In genomic region chr1:112515311-112516009, GRCh38 we compare ENCODE assay signal across 13 cellular contexts. TPM values are rescaled to one million over a fixed set of nuclear protein-coding genes. Genes with fewer than 3 reads are reported as not detected.
DNase-seq lines count a peak whose midpoint lies in the region; ATAC-seq and TF ChIP-seq lines count a peak whose summit lies in the region.
"Had no signal": no experiment of that assay in that cellular context is flagged by ENCODE, and none has a peak within 500 bp of the region (broad histone marks: within the 10 kb centered on the region; RNA-seq: fewer than 3 reads in every experiment).

No MANE protein-coding gene starts in this region.

- TF ChIP-seq POLR2A in upper lobe of left lung (IDR thresholded peaks at IDR 0.05), result no peak

- no peak overlapping the region for H3K27ac Mint-ChIP-seq in type B pancreatic cell
- H3K27ac Mint-ChIP-seq: stimulated activated naive CD8-positive, alpha-beta T cell treated with anti-CD3 and anti-CD28 coated beads, Interleukin-15, Interleukin-2, amounts not matched to agents 100 ng/mL and 50 ng/mL, for 24 hours had no signal

- H3K27ac ChIP-seq in upper lobe of left lung, result peak overlapping the region in 1 of 4 donors; percentile 30

- H3K27me3 Mint-ChIP-seq in type B pancreatic cell, result peaks cover 39% of the 10 kb centered on the region

- 56 to 66% methylated on average over 2 of the region's 2 CpGs for WGBS in upper lobe of left lung, 2 donors

- no peaks in the 10 kb centered on the region for H3K27me3 ChIP-seq in upper lobe of left lung

- DNase-seq in DMS53 treated with DMSO at 0.1 percent for 48 hours (lab: John Stamatoyannopoulos, UW; ENCODE audit: unreplicated experiment) (peak; percentile 27), NCI-H226 (peak; percentile 68), ecto neural progenitor cell (ENCODE audit: low spot score) (peak; percentile 89), lung microvascular endothelial cell (ENCODE audit: low read depth in 2 of 2) (peak; percentile 45 to 50), type B pancreatic cell (ENCODE audit: extremely low spot score, unreplicated experiment) (no peak), NCI-H2227 treated with DMSO at 0.1 percent for 48 hours (lab: John Stamatoyannopoulos, UW) (no peak), upper lobe of left lung (no peak)
- DNase-seq: activated naive CD4-positive, alpha-beta T cell treated with Interleukin-2 at 50 U/mL for 16 hours; COR-L47; NCI-H446; stimulated activated CD4-positive, alpha-beta T cell treated with anti-CD3 and anti-CD28 coated beads, Interleukin-2, amount 100 ng/mL, for 48 hours had no signal

- H3K4me3 ChIP-seq in upper lobe of left lung, result no peak overlapping the region

- peaks cover 0 to 27% (median 4%) of the 10 kb centered on the region in 4 donors for H3K4me1 ChIP-seq in upper lobe of left lung

- H3K9me3 Mint-ChIP-seq in type B pancreatic cell, result no peaks in the 10 kb centered on the region
- H3K9me3 Mint-ChIP-seq: stimulated activated naive CD8-positive, alpha-beta T cell treated with anti-CD3 and anti-CD28 coated beads, Interleukin-15, Interleukin-2, amounts not matched to agents 100 ng/mL and 50 ng/mL, for 24 hours had no signal

- no peak for TF ChIP-seq EP300 in upper lobe of left lung (IDR thresholded peaks at IDR 0.05)

- peaks cover 10% of the 10 kb centered on the region for H3K36me3 Mint-ChIP-seq in type B pancreatic cell

- H3K4me3 Mint-ChIP-seq in type B pancreatic cell, result no peak overlapping the region
- H3K4me3 Mint-ChIP-seq: stimulated activated naive CD8-positive, alpha-beta T cell treated with anti-CD3 and anti-CD28 coated beads, Interleukin-15, Interleukin-2, amounts not matched to agents 100 ng/mL and 50 ng/mL, for 24 hours had no signal

- H3K9me3 ChIP-seq in upper lobe of left lung, result no peaks in the 10 kb centered on the region

- ATAC-seq in upper lobe of left lung (ENCODE audit: low FRiP score in 2 of 2) (no peak), GM18870 (IDR thresholded peaks at IDR 0.05; ENCODE audit: unreplicated experiment) (no peak)

- TF ChIP-seq CTCF in type B pancreatic cell (conservative IDR thresholded peaks at IDR 0.05) (no peak), upper lobe of left lung (IDR thresholded peaks at IDR 0.05) (no peak)

- H3K36me3 ChIP-seq in upper lobe of left lung, result peaks cover 0 to 17% (median 0%) of the 10 kb centered on the region in 4 donors

- H3K4me1 Mint-ChIP-seq in type B pancreatic cell (ENCODE audit: unreplicated experiment), result peaks cover 21% of the 10 kb centered on the region

RNA-seq across cellular contexts. Expression of gene WNT2B, which starts 6.7 kb away (rescaled TPM):
- total RNA-seq in lung microvascular endothelial cell, result 0.44 and 0.79 TPM in 2 replicates
- 2.7 and 41.0 TPM in 2 replicates for total RNA-seq in type B pancreatic cell (ENCODE audit: low replicate concordance)
- 10 to 100 TPM in 3 of 6 donors, 1 to 10 TPM in 3; 4.5 to 19.9 (median 9.5) TPM for total RNA-seq in upper lobe of left lung

Comparison
In these comparisons a context has a peak if more than half of its experiments do, and no peak if none do; other contexts are left out.
1. DNase-seq: peak in DMS53 treated with DMSO at 0.1 percent for 48 hours (single experiment), NCI-H226 (single experiment), ecto neural progenitor cell (single experiment) and lung microvascular endothelial cell (2 of 2); none in type B pancreatic cell (single experiment), NCI-H2227 treated with DMSO at 0.1 percent for 48 hours (single experiment) and upper lobe of left lung (0 of 2).